Comparison of ENCODE assay signal across 32 cellular contexts in the genomic region with DNA sequence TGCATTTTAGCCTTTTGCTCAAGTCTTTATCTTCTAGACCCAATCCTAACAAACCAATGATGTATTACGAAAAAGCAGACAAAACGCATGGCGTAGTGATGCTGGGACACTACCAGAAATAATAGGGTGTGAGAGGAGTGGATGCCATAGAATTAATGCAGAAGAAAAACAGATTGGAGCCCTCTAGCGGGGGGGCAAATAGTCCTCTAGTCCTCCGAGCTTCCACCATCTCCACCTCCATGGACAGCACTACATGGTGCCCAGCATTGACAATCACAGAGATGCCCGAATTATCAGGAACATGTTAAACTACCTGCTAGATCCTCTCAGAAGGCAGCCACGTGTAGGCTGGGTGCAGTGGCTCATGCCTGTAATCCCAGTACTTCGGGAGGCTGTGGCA.
"Had no signal": no experiment of that assay in that cellular context is flagged by ENCODE, and none has a peak within 500 bp of the region (broad histone marks: within the 10 kb centered on the region; RNA-seq: fewer than 3 reads in every experiment).

No MANE protein-coding gene starts in this region.

- H3K4me3 ChIP-seq: adrenal gland, body of pancreas, breast epithelium, cardiac muscle cell, colonic mucosa, dorsolateral prefrontal cortex, gastrocnemius medialis, heart left ventricle had no signal

- ATAC-seq: activated CD4-positive, alpha-beta T cell treated with anti-CD3 and anti-CD28 coated beads for 36 hours; activated CD8-positive, alpha-beta memory T cell treated with anti-CD3 and anti-CD28 coated beads, Interleukin-2, amount 10 ng/mL, durations not matched to agents 7 days and 5 days; activated CD8-positive, alpha-beta T cell treated with anti-CD3 and anti-CD28 coated beads, Interleukin-2, amount 10 ng/mL, durations not matched to agents 7 days and 5 days; activated naive CD8-positive, alpha-beta T cell treated with anti-CD3 and anti-CD28 coated beads, Interleukin-2, amount 50 U/mL, for 24 hours; body of pancreas; esophagus mucosa; foreskin keratinocyte; gastrocnemius medialis; heart left ventricle had no signal

- H3K9me3 ChIP-seq: adrenal gland, body of pancreas, breast epithelium, colonic mucosa, gastrocnemius medialis, heart left ventricle had no signal

- H3K36me3 ChIP-seq: adrenal gland, breast epithelium, cardiac muscle cell, colonic mucosa, gastrocnemius medialis, heart left ventricle had no signal

- H3K27ac ChIP-seq: adrenal gland, body of pancreas, breast epithelium, cardiac muscle cell, colonic mucosa, dorsolateral prefrontal cortex, foreskin keratinocyte, heart left ventricle had no signal

- DNase-seq: activated CD4-positive, alpha-beta memory T cell treated with anti-CD3 and anti-CD28 coated beads for 36 hours; activated CD4-positive, alpha-beta T cell treated with anti-CD3 and anti-CD28 coated beads for 36 hours; activated CD4-positive, alpha-beta T cell treated with anti-CD3 and anti-CD28 coated beads, Interleukin-2, amount 10 ng/mL, durations not matched to agents 24 days and 14 days; activated CD4-positive, CD25-positive, alpha-beta regulatory T cell; activated CD4-positive, CD25-positive, alpha-beta regulatory T cell treated with anti-CD3 and anti-CD28 coated beads, Interleukin-2, amount 50 U/mL, for 72 hours; activated CD8-positive, alpha-beta memory T cell treated with anti-CD3 and anti-CD28 coated beads, Interleukin-2, amount 10 ng/mL, durations not matched to agents 7 days and 5 days; activated CD8-positive, alpha-beta memory T cell treated with anti-CD3 and anti-CD28 coated beads, Interleukin-2, amount 50 U/mL, for 4 hours; activated CD8-positive, alpha-beta T cell treated with anti-CD3 and anti-CD28 coated beads, Interleukin-2, amount 10 ng/mL, durations not matched to agents 7 days and 5 days; activated effector memory CD4-positive, alpha-beta T cell treated with anti-CD3 and anti-CD28 coated beads, Interleukin-2, amount 50 U/mL, for 16 hours; activated naive CD4-positive, alpha-beta T cell treated with anti-CD3 and anti-CD28 coated beads for 36 hours; activated naive CD8-positive, alpha-beta T cell treated with anti-CD3 and anti-CD28 coated beads for 36 hours; activated naive CD8-positive, alpha-beta T cell treated with anti-CD3 and anti-CD28 coated beads, Interleukin-2, amount 50 U/mL, for 24 hours; activated T-cell treated with anti-CD3 and anti-CD28 coated beads, Interleukin-2, amount 50 U/mL, for 1 hour; activated T-cell treated with anti-CD3 and anti-CD28 coated beads, Interleukin-2, amount 50 U/mL, for 48 hours; adrenal gland; amygdala; aorta; body of pancreas; central memory CD4-positive, alpha-beta T cell; cerebellar nuclear complex; colonic mucosa; dorsolateral prefrontal cortex; effector memory CD4-positive, alpha-beta T cell; endodermal cell; foreskin keratinocyte; gastrocnemius medialis; glutamatergic neuron; heart left ventricle; T-helper 2 cell had no signal

- H3K27me3 ChIP-seq: adrenal gland, body of pancreas, breast epithelium, cardiac muscle cell, colonic mucosa, dorsolateral prefrontal cortex, foreskin keratinocyte, gastrocnemius medialis, heart left ventricle had no signal

- H3K4me1 ChIP-seq: body of pancreas, breast epithelium, colonic mucosa had no signal
